In genomic region chr19:48516536-48516935, GRCh38 we compare ENCODE assay signal across 27 cellular contexts. TPM values are rescaled to one million over a fixed set of nuclear protein-coding genes. Genes with fewer than 3 reads are reported as not detected.
"Had no signal": no experiment of that assay in that cellular context is flagged by ENCODE, and none has a peak within 500 bp of the region (broad histone marks: within the 10 kb centered on the region; RNA-seq: fewer than 3 reads in every experiment).

No MANE protein-coding gene starts in this region.

- H3K4me3 Mint-ChIP-seq: dendritic cell treated with granulocyte-macrophage colony-stimulating factor and Interleukin-4, amounts not matched to agents 40 ng/mL and 50 ng/mL, for 4 days; effector memory CD8-positive, alpha-beta T cell; memory B cell; stimulated activated memory B cell treated with anti-CD40 and anti-IgM and Interleukin-4, amounts not matched to agents 10 μg/mL and 1 μg/mL and 100 μg/mL, for 72 hours; stimulated activated naive CD8-positive, alpha-beta T cell treated with anti-CD3 and anti-CD28 coated beads, Interleukin-15, Interleukin-2, amounts not matched to agents 100 ng/mL and 50 ng/mL, for 24 hours had no signal

- FAIRE-seq: colon, kidney, pancreas had no signal

- H3K27ac Mint-ChIP-seq: dendritic cell treated with granulocyte-macrophage colony-stimulating factor and Interleukin-4, amounts not matched to agents 40 ng/mL and 50 ng/mL, for 4 days; effector memory CD8-positive, alpha-beta T cell; memory B cell; naive B cell; stimulated activated memory B cell treated with anti-CD40 and anti-IgM and Interleukin-4, amounts not matched to agents 10 μg/mL and 1 μg/mL and 100 μg/mL, for 72 hours; stimulated activated naive CD8-positive, alpha-beta T cell treated with anti-CD3 and anti-CD28 coated beads, Interleukin-15, Interleukin-2, amounts not matched to agents 100 ng/mL and 50 ng/mL, for 24 hours had no signal

- H3K36me3 ChIP-seq: left ventricle myocardium inferior, lower lobe of right lung, pancreas, prostate gland, spleen, tibial artery had no signal

- H3K27me3 ChIP-seq: pancreas had no signal

- ATAC-seq: effector memory CD8-positive, alpha-beta T cell; foreskin keratinocyte; left cardiac atrium; lower lobe of right lung; pancreas; sciatic nerve; stimulated activated memory B cell treated with anti-CD40 and anti-IgM and Interleukin-4, amounts not matched to agents 10 μg/mL and 1 μg/mL and 100 μg/mL, for 72 hours had no signal

- H3K27ac ChIP-seq: foreskin keratinocyte, left ventricle myocardium inferior, lower lobe of right lung, pancreas, prostate gland, spleen, tibial artery had no signal

- H3K9me3 Mint-ChIP-seq: dendritic cell treated with granulocyte-macrophage colony-stimulating factor and Interleukin-4, amounts not matched to agents 40 ng/mL and 50 ng/mL, for 4 days; effector memory CD8-positive, alpha-beta T cell; memory B cell; naive B cell; stimulated activated memory B cell treated with anti-CD40 and anti-IgM and Interleukin-4, amounts not matched to agents 10 μg/mL and 1 μg/mL and 100 μg/mL, for 72 hours; stimulated activated naive CD8-positive, alpha-beta T cell treated with anti-CD3 and anti-CD28 coated beads, Interleukin-15, Interleukin-2, amounts not matched to agents 100 ng/mL and 50 ng/mL, for 24 hours had no signal

- H3K9me3 ChIP-seq: left ventricle myocardium inferior, lower lobe of right lung, pancreas, prostate gland, spleen, tibial artery had no signal

- H3K4me3 ChIP-seq: left ventricle myocardium inferior, lower lobe of right lung, pancreas, prostate gland, spleen, tibial artery had no signal

- H3K27me3 Mint-ChIP-seq: effector memory CD8-positive, alpha-beta T cell; stimulated activated memory B cell treated with anti-CD40 and anti-IgM and Interleukin-4, amounts not matched to agents 10 μg/mL and 1 μg/mL and 100 μg/mL, for 72 hours; stimulated activated naive CD8-positive, alpha-beta T cell treated with anti-CD3 and anti-CD28 coated beads, Interleukin-15, Interleukin-2, amounts not matched to agents 100 ng/mL and 50 ng/mL, for 24 hours had no signal

- H3K36me3 Mint-ChIP-seq: memory B cell; naive B cell; stimulated activated memory B cell treated with anti-CD40 and anti-IgM and Interleukin-4, amounts not matched to agents 10 μg/mL and 1 μg/mL and 100 μg/mL, for 72 hours had no signal

- H3K4me1 ChIP-seq: foreskin keratinocyte, pancreas, prostate gland had no signal

- DNase-seq: cerebellar nuclear complex; effector memory CD8-positive, alpha-beta T cell; erythroblast; foreskin keratinocyte; kidney; left cardiac atrium; left ventricle myocardium inferior; lower lobe of right lung; naive B cell; occipital lobe; retina; spleen; stimulated activated CD4-positive, alpha-beta T cell treated with anti-CD3 and anti-CD28 coated beads, Interleukin-15, amount 100 ng/mL, for 24 hours; stimulated activated CD4-positive, alpha-beta T cell treated with anti-CD3 and anti-CD28 coated beads, Interleukin-1b, Interleukin-23, amount 100 ng/mL, for 48 hours; stimulated activated CD4-positive, alpha-beta T cell treated with anti-CD3 and anti-CD28 coated beads, Interleukin-4, amount 100 ng/mL, for 24 hours; tibial artery had no signal

RNA-seq across cellular contexts. Expression of gene LMTK3, which starts 4.9 kb away (rescaled TPM):
- total RNA-seq: skeletal muscle tissue had no signal

RNA-seq across cellular contexts. Expression of gene SULT2B1, which starts 35.4 kb away (rescaled TPM):
- total RNA-seq: occipital lobe, sciatic nerve, skeletal muscle tissue, spleen, temporal lobe had no signal
- polyA plus RNA-seq: neural cell had no signal
